1 cellular context compared by ENCODE assay signal in the genomic region with DNA sequence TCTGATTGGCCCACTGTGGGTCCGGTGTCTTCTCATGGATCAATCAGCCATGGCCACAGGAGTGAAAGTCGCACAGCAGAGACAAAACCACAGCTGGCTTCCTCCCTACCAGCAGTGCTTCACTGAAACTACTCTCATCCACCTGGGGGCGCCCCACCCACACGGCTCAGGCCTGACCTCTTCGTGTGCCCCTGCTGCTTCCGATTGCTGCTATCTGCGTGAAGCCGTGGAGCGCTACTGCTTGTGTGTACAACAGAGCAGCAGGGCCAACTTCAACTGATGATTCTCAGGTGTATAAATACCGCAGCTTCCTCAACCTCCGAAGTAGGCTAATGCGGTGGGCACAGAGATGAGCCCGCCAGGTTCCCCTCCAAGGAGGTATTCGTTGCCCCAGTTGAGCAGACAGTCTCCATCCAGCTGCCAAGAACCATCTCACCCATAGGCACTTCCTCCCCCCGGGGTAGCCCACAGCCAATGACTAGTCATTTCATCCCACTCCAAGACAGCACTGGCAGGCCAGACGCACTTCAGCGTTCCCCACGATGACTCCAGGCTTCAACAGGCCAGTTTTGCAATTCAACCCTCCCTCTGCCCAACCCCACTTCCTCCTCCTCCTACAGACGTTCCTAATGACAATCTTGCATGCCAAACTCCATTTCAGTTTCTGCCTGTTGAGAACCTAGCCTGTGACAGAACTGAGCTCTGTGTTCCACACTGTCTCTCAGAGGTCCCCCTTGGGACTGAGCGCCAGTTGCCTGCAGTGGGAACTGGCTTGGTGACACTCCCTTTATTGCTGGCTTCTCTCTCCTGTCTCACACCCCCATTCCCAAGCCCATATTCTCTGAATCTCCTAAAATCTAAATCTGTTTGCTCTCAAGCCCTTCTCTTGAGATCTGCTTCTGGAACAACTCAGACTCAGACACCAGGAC.
TF ChIP-seq lines count a peak whose summit lies in the region.

No MANE protein-coding gene starts in this region.

TF ChIP-seq in K562, 482 proteins besides CTCF, POLR2A, EP300 and RAD21 (continued from another document and continues in another):
- TF ChIP-seq, protein P1, sequence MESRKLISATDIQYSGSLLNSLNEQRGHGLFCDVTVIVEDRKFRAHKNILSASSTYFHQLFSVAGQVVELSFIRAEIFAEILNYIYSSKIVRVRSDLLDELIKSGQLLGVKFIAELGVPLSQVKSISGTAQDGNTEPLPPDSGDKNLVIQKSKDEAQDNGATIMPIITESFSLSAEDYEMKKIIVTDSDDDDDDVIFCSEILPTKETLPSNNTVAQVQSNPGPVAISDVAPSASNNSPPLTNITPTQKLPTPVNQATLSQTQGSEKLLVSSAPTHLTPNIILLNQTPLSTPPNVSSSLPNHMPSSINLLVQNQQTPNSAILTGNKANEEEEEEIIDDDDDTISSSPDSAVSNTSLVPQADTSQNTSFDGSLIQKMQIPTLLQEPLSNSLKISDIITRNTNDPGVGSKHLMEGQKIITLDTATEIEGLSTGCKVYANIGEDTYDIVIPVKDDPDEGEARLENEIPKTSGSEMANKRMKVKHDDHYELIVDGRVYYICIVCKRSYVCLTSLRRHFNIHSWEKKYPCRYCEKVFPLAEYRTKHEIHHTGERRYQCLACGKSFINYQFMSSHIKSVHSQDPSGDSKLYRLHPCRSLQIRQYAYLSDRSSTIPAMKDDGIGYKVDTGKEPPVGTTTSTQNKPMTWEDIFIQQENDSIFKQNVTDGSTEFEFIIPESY (CRISPR knock-in tag; IDR thresholded peaks at IDR 0.05): no peak
- no peak for TF ChIP-seq ZNF584 (CRISPR knock-in tag; IDR thresholded peaks at IDR 0.05; ENCODE audit: low read depth)
- TF ChIP-seq ZNF274 (IDR thresholded peaks at IDR 0.05; ENCODE audit: borderline replicate concordance, low read depth, low read length): no peak
- TF ChIP-seq BCL6 (CRISPR knock-in tag; IDR thresholded peaks at IDR 0.05): no peak
- TF ChIP-seq, protein P2, sequence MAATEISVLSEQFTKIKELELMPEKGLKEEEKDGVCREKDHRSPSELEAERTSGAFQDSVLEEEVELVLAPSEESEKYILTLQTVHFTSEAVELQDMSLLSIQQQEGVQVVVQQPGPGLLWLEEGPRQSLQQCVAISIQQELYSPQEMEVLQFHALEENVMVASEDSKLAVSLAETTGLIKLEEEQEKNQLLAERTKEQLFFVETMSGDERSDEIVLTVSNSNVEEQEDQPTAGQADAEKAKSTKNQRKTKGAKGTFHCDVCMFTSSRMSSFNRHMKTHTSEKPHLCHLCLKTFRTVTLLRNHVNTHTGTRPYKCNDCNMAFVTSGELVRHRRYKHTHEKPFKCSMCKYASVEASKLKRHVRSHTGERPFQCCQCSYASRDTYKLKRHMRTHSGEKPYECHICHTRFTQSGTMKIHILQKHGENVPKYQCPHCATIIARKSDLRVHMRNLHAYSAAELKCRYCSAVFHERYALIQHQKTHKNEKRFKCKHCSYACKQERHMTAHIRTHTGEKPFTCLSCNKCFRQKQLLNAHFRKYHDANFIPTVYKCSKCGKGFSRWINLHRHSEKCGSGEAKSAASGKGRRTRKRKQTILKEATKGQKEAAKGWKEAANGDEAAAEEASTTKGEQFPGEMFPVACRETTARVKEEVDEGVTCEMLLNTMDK (IDR thresholded peaks at IDR 0.05; ENCODE audit: borderline replicate concordance, insufficient read depth, low read depth, low read length, poor library complexity, severe bottlenecking): peak; percentile 40
- peak in 1 of 2 experiments; percentile 24; a peak in 1 of 4 replicates for TF ChIP-seq RCOR1 (IDR thresholded peaks at IDR 0.05; ENCODE audit: borderline replicate concordance in 1 of 2, low read depth in 2 of 2, low read length in 2 of 2)
- no peak for TF ChIP-seq CHD1 (IDR thresholded peaks at IDR 0.05; ENCODE audit: low read length)
- no peak for TF ChIP-seq TFAM (CRISPR knock-in tag; conservative IDR thresholded peaks at IDR 0.05)
- TF ChIP-seq SMARCA5 (IDR thresholded peaks at IDR 0.05): no peak
- TF ChIP-seq MEF2D (tag; conservative IDR thresholded peaks at IDR 0.05; ENCODE audit: low read depth): no peak
- TF ChIP-seq, protein P3, sequence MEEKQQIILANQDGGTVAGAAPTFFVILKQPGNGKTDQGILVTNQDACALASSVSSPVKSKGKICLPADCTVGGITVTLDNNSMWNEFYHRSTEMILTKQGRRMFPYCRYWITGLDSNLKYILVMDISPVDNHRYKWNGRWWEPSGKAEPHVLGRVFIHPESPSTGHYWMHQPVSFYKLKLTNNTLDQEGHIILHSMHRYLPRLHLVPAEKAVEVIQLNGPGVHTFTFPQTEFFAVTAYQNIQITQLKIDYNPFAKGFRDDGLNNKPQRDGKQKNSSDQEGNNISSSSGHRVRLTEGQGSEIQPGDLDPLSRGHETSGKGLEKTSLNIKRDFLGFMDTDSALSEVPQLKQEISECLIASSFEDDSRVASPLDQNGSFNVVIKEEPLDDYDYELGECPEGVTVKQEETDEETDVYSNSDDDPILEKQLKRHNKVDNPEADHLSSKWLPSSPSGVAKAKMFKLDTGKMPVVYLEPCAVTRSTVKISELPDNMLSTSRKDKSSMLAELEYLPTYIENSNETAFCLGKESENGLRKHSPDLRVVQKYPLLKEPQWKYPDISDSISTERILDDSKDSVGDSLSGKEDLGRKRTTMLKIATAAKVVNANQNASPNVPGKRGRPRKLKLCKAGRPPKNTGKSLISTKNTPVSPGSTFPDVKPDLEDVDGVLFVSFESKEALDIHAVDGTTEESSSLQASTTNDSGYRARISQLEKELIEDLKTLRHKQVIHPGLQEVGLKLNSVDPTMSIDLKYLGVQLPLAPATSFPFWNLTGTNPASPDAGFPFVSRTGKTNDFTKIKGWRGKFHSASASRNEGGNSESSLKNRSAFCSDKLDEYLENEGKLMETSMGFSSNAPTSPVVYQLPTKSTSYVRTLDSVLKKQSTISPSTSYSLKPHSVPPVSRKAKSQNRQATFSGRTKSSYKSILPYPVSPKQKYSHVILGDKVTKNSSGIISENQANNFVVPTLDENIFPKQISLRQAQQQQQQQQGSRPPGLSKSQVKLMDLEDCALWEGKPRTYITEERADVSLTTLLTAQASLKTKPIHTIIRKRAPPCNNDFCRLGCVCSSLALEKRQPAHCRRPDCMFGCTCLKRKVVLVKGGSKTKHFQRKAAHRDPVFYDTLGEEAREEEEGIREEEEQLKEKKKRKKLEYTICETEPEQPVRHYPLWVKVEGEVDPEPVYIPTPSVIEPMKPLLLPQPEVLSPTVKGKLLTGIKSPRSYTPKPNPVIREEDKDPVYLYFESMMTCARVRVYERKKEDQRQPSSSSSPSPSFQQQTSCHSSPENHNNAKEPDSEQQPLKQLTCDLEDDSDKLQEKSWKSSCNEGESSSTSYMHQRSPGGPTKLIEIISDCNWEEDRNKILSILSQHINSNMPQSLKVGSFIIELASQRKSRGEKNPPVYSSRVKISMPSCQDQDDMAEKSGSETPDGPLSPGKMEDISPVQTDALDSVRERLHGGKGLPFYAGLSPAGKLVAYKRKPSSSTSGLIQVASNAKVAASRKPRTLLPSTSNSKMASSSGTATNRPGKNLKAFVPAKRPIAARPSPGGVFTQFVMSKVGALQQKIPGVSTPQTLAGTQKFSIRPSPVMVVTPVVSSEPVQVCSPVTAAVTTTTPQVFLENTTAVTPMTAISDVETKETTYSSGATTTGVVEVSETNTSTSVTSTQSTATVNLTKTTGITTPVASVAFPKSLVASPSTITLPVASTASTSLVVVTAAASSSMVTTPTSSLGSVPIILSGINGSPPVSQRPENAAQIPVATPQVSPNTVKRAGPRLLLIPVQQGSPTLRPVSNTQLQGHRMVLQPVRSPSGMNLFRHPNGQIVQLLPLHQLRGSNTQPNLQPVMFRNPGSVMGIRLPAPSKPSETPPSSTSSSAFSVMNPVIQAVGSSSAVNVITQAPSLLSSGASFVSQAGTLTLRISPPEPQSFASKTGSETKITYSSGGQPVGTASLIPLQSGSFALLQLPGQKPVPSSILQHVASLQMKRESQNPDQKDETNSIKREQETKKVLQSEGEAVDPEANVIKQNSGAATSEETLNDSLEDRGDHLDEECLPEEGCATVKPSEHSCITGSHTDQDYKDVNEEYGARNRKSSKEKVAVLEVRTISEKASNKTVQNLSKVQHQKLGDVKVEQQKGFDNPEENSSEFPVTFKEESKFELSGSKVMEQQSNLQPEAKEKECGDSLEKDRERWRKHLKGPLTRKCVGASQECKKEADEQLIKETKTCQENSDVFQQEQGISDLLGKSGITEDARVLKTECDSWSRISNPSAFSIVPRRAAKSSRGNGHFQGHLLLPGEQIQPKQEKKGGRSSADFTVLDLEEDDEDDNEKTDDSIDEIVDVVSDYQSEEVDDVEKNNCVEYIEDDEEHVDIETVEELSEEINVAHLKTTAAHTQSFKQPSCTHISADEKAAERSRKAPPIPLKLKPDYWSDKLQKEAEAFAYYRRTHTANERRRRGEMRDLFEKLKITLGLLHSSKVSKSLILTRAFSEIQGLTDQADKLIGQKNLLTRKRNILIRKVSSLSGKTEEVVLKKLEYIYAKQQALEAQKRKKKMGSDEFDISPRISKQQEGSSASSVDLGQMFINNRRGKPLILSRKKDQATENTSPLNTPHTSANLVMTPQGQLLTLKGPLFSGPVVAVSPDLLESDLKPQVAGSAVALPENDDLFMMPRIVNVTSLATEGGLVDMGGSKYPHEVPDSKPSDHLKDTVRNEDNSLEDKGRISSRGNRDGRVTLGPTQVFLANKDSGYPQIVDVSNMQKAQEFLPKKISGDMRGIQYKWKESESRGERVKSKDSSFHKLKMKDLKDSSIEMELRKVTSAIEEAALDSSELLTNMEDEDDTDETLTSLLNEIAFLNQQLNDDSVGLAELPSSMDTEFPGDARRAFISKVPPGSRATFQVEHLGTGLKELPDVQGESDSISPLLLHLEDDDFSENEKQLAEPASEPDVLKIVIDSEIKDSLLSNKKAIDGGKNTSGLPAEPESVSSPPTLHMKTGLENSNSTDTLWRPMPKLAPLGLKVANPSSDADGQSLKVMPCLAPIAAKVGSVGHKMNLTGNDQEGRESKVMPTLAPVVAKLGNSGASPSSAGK (IDR thresholded peaks at IDR 0.05): peak; percentile 30
- 0 out of 2 replicates have a peak, but pooled peaks have one; percentile 20 for TF ChIP-seq TEAD4 (IDR thresholded peaks at IDR 0.05; ENCODE audit: low read length)
- no peak for TF ChIP-seq TEAD4 (CRISPR knock-in tag; IDR thresholded peaks at IDR 0.05; ENCODE audit: borderline replicate concordance)
- peak; percentile 20; the same call in 1 of the 2 replicates for TF ChIP-seq DPF2 (IDR thresholded peaks at IDR 0.05)
- TF ChIP-seq ZNF79 (CRISPR knock-in tag; IDR thresholded peaks at IDR 0.05; ENCODE audit: low read depth): no peak
- TF ChIP-seq ARID1B (IDR thresholded peaks at IDR 0.05): 0 out of 2 replicates have a peak, but pooled peaks have one; percentile 17
- no peak for TF ChIP-seq SUPT5H (IDR thresholded peaks at IDR 0.05)
- TF ChIP-seq ILF3 (IDR thresholded peaks at IDR 0.05; ENCODE audit: borderline replicate concordance): no peak
- TF ChIP-seq HMG20A (CRISPR knock-in tag; conservative IDR thresholded peaks at IDR 0.05): no peak
- TF ChIP-seq ZNF830 (CRISPR knock-in tag; IDR thresholded peaks at IDR 0.05): no peak
- no peak for TF ChIP-seq SIN3B (IDR thresholded peaks at IDR 0.05; ENCODE audit: low read depth)
- no peak for TF ChIP-seq ZBTB8A (IDR thresholded peaks at IDR 0.05; ENCODE audit: partially characterized antibody)
- no peak for TF ChIP-seq PHF8 (IDR thresholded peaks at IDR 0.05; ENCODE audit: borderline replicate concordance, low read length)
- TF ChIP-seq, protein P4, sequence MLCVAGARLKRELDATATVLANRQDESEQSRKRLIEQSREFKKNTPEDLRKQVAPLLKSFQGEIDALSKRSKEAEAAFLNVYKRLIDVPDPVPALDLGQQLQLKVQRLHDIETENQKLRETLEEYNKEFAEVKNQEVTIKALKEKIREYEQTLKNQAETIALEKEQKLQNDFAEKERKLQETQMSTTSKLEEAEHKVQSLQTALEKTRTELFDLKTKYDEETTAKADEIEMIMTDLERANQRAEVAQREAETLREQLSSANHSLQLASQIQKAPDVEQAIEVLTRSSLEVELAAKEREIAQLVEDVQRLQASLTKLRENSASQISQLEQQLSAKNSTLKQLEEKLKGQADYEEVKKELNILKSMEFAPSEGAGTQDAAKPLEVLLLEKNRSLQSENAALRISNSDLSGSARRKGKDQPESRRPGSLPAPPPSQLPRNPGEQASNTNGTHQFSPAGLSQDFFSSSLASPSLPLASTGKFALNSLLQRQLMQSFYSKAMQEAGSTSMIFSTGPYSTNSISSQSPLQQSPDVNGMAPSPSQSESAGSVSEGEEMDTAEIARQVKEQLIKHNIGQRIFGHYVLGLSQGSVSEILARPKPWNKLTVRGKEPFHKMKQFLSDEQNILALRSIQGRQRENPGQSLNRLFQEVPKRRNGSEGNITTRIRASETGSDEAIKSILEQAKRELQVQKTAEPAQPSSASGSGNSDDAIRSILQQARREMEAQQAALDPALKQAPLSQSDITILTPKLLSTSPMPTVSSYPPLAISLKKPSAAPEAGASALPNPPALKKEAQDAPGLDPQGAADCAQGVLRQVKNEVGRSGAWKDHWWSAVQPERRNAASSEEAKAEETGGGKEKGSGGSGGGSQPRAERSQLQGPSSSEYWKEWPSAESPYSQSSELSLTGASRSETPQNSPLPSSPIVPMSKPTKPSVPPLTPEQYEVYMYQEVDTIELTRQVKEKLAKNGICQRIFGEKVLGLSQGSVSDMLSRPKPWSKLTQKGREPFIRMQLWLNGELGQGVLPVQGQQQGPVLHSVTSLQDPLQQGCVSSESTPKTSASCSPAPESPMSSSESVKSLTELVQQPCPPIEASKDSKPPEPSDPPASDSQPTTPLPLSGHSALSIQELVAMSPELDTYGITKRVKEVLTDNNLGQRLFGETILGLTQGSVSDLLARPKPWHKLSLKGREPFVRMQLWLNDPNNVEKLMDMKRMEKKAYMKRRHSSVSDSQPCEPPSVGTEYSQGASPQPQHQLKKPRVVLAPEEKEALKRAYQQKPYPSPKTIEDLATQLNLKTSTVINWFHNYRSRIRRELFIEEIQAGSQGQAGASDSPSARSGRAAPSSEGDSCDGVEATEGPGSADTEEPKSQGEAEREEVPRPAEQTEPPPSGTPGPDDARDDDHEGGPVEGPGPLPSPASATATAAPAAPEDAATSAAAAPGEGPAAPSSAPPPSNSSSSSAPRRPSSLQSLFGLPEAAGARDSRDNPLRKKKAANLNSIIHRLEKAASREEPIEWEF (CRISPR knock-in tag; IDR thresholded peaks at IDR 0.05): no peak
- TF ChIP-seq CSDE1 (IDR thresholded peaks at IDR 0.05): no peak
- TF ChIP-seq SMC3 (conservative IDR thresholded peaks at IDR 0.05; ENCODE audit: insufficient read depth, low read depth, low read length): peak; percentile 53; the same call in 1 of the 2 replicates
- peak; percentile 83 for TF ChIP-seq ZNF134 (CRISPR knock-in tag; conservative IDR thresholded peaks at IDR 0.05)
- no peak for TF ChIP-seq CCNT2 (IDR thresholded peaks at IDR 0.05; ENCODE audit: borderline replicate concordance, extremely low read depth, insufficient read length, low read depth, low read length)
- TF ChIP-seq TCF7L2 (IDR thresholded peaks at IDR 0.05; ENCODE audit: low read depth, low read length): no peak
- no peak for TF ChIP-seq HOXB6 (CRISPR knock-in tag; IDR thresholded peaks at IDR 0.05; ENCODE audit: borderline replicate concordance)
- no peak for TF ChIP-seq MBD2 (IDR thresholded peaks at IDR 0.05; ENCODE audit: borderline replicate concordance, low read depth)
- TF ChIP-seq, protein P5, sequence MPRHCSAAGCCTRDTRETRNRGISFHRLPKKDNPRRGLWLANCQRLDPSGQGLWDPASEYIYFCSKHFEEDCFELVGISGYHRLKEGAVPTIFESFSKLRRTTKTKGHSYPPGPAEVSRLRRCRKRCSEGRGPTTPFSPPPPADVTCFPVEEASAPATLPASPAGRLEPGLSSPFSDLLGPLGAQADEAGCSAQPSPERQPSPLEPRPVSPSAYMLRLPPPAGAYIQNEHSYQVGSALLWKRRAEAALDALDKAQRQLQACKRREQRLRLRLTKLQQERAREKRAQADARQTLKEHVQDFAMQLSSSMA (CRISPR knock-in tag; IDR thresholded peaks at IDR 0.05): no peak
